In the genomic region with DNA sequence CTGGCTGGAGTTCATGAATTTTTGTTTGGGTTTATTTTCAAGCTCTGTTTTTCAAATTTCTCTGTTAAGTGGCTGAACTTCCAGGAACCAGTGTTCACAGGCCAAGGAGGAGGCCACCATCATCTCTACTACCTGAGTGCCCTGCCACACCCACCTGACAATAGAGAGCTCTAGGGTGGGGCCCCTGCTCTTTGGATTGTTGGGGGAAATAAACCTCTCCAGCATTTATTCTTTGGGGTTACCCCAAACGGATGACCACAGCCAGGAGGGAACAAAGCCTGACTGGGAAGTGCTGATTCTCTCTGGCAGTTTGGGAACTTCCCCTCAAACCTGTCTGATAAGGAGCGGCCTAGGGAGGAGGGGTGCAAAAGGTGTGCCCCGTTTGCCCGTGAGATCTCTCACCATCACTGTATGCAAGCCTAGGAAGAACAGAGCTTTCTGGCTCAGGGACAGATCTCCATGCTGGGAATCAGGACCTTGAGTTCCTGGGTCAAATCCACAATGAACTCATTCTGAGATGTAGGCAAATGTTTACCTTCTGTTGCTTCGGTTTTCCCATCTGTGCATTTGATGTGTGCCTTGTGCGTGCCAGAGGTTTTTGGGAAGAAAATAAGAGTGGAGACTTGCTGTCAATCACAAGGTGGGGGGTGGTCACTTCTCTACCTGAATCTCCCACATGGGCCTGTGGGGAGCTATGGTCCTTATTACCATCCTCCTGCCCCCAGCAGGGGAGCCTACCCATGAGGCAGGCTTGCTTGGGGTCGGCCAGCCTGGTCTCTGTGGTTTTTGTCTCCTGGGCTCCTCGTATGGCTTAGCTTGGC, we compare ENCODE assay signal across 17 cellular contexts. TPM values are rescaled to one million over a fixed set of nuclear protein-coding genes. Genes with fewer than 3 reads are reported as not detected.
DNase-seq lines count a peak whose midpoint lies in the region; ATAC-seq and TF ChIP-seq lines count a peak whose summit lies in the region.
"Had no signal": no experiment of that assay in that cellular context is flagged by ENCODE, and none has a peak within 500 bp of the region (broad histone marks: within the 10 kb centered on the region; RNA-seq: fewer than 3 reads in every experiment).

No MANE protein-coding gene starts in this region.

- H3K27me3 ChIP-seq in esophagus (ENCODE audit: control insufficient read depth in 1 of 2, insufficient read depth in 2 of 2, low read length in 2 of 2) = no peaks in the 10 kb centered on the region
- H3K27me3 ChIP-seq in Karpas-422 (ENCODE audit: low read length) = no peaks in the 10 kb centered on the region
- no peaks in the 10 kb centered on the region for H3K27me3 ChIP-seq in foreskin keratinocyte
- H3K27me3 ChIP-seq: SJCRH30 had no signal

- H3K27ac Mint-ChIP-seq in activated CD4-positive, alpha-beta T cell treated with anti-CD3 and anti-CD28 coated beads, Interleukin-2, amount 10 ng/mL, durations not matched to agents 24 days and 14 days = peak overlapping the region; percentile 82
- H3K27ac Mint-ChIP-seq in stimulated activated naive CD8-positive, alpha-beta T cell treated with anti-CD3 and anti-CD28 coated beads, Interleukin-15, Interleukin-2, amounts not matched to agents 100 ng/mL and 50 ng/mL, for 24 hours = peak overlapping the region; percentile 86

- no peaks in the 10 kb centered on the region for H3K27me3 Mint-ChIP-seq in activated CD4-positive, alpha-beta T cell treated with anti-CD3 and anti-CD28 coated beads, Interleukin-2, amount 10 ng/mL, durations not matched to agents 24 days and 14 days
- H3K27me3 Mint-ChIP-seq in stimulated activated naive CD8-positive, alpha-beta T cell treated with anti-CD3 and anti-CD28 coated beads, Interleukin-15, Interleukin-2, amounts not matched to agents 100 ng/mL and 50 ng/mL, for 24 hours = no peaks in the 10 kb centered on the region

- intact Hi-C loops in activated CD4-positive, alpha-beta T cell treated with anti-CD3 and anti-CD28 coated beads, Interleukin-2, amount 10 ng/mL, durations not matched to agents 24 days and 14 days (cut with micrococcal nuclease) = loop anchor here (1.0 to 5.0 kb wide), 4 partner anchors 13 to 70 kb away; no protein-coding TSS in a partner anchor
- intact Hi-C loops in OCI-LY7 (cut with micrococcal nuclease; ENCODE audit: unreplicated experiment) = loop anchor here (1.0 to 2.0 kb wide), 4 partner anchors 13 to 75 kb away; a partner anchor contains a TSS

- H3K27ac ChIP-seq in OCI-LY7 (ENCODE audit: low read depth, low read length, poor library complexity, severe bottlenecking) = peak overlapping the region; percentile 97
- H3K27ac ChIP-seq in esophagus (ENCODE audit: low read depth in 2 of 2, low read length in 1 of 2) = peak overlapping the region; percentile 80 to 87
- no peak overlapping the region for H3K27ac ChIP-seq in Karpas-422 (ENCODE audit: low read length)
- no peak overlapping the region for H3K27ac ChIP-seq in foreskin keratinocyte
- H3K27ac ChIP-seq: A549, SJCRH30 had no signal

- peaks cover 6% of the 10 kb centered on the region for H3K36me3 Mint-ChIP-seq in activated CD4-positive, alpha-beta T cell treated with anti-CD3 and anti-CD28 coated beads, Interleukin-2, amount 10 ng/mL, durations not matched to agents 24 days and 14 days (ENCODE audit: low read depth)
- H3K36me3 Mint-ChIP-seq in stimulated activated naive CD8-positive, alpha-beta T cell treated with anti-CD3 and anti-CD28 coated beads, Interleukin-15, Interleukin-2, amounts not matched to agents 100 ng/mL and 50 ng/mL, for 24 hours (ENCODE audit: low read depth) = no peaks in the 10 kb centered on the region

- no peaks in the 10 kb centered on the region for H3K36me3 ChIP-seq in OCI-LY7 (ENCODE audit: insufficient read depth, low read length)
- H3K36me3 ChIP-seq in esophagus (ENCODE audit: control insufficient read depth in 2 of 2, insufficient read depth in 2 of 2, low read length in 1 of 2) = no peaks in the 10 kb centered on the region
- H3K36me3 ChIP-seq in Karpas-422 (ENCODE audit: insufficient read depth, low read length) = no peaks in the 10 kb centered on the region

- no peak for ATAC-seq in foreskin keratinocyte
- ATAC-seq: A549 had no signal

- no peaks in the 10 kb centered on the region for H3K9me3 Mint-ChIP-seq in activated CD4-positive, alpha-beta T cell treated with anti-CD3 and anti-CD28 coated beads, Interleukin-2, amount 10 ng/mL, durations not matched to agents 24 days and 14 days
- no peaks in the 10 kb centered on the region for H3K9me3 Mint-ChIP-seq in stimulated activated naive CD8-positive, alpha-beta T cell treated with anti-CD3 and anti-CD28 coated beads, Interleukin-15, Interleukin-2, amounts not matched to agents 100 ng/mL and 50 ng/mL, for 24 hours

- CTCF ChIA-PET in OCI-LY7 (lab: Charles Lee; ENCODE audit: unreplicated experiment) = interaction anchor here (0.9 to 5.6 kb wide), 5 partner anchors 15 to 75 kb away, joined by 3 to 39 read pairs (median 3); a partner anchor contains a TSS

- H3K4me3 ChIP-seq in OCI-LY7 (ENCODE audit: low read depth, low read length, poor library complexity, severe bottlenecking) (peak overlapping the region; percentile 58), esophagus (ENCODE audit: low read depth in 1 of 2, low read length in 2 of 2) (no peak overlapping the region), Karpas-422 (ENCODE audit: low read length) (no peak overlapping the region)
- H3K4me3 ChIP-seq: A549, SJCRH30, skin epidermis had no signal

- peaks cover 52% of the 10 kb centered on the region for H3K4me1 Mint-ChIP-seq in activated CD4-positive, alpha-beta T cell treated with anti-CD3 and anti-CD28 coated beads, Interleukin-2, amount 10 ng/mL, durations not matched to agents 24 days and 14 days
- H3K4me1 Mint-ChIP-seq in stimulated activated naive CD8-positive, alpha-beta T cell treated with anti-CD3 and anti-CD28 coated beads, Interleukin-15, Interleukin-2, amounts not matched to agents 100 ng/mL and 50 ng/mL, for 24 hours (ENCODE audit: low read depth) = peaks cover 62% of the 10 kb centered on the region

- peaks cover 94% of the 10 kb centered on the region for H3K4me1 ChIP-seq in OCI-LY7 (ENCODE audit: insufficient read depth, low read length, poor library complexity, severe bottlenecking)
- H3K4me1 ChIP-seq in esophagus (ENCODE audit: control insufficient read depth in 2 of 2, insufficient read depth in 2 of 2, low read length in 1 of 2) = peaks cover 8 to 39% of the 10 kb centered on the region in 2 donors
- peaks cover 56% of the 10 kb centered on the region for H3K4me1 ChIP-seq in Karpas-422 (ENCODE audit: low read length)
- H3K4me1 ChIP-seq in foreskin keratinocyte = no peaks in the 10 kb centered on the region
- H3K4me1 ChIP-seq: SJCRH30 had no signal

- H3K4me2 ChIP-seq in OCI-LY7 (ENCODE audit: low read length) = peak overlapping the region; percentile 87
- no peak overlapping the region for H3K4me2 ChIP-seq in Karpas-422 (ENCODE audit: low read depth, low read length, poor library complexity, severe bottlenecking)
- H3K4me2 ChIP-seq: A549 had no signal

- DNase-seq in activated CD4-positive, alpha-beta T cell treated with anti-CD3 and anti-CD28 coated beads, Interleukin-2, amount 10 ng/mL, durations not matched to agents 24 days and 14 days = no peak
- no peak for DNase-seq in activated CD4-positive, alpha-beta T cell treated with anti-CD3 and anti-CD28 coated beads, Interleukin-2, amount 50 U/mL, for 1 hour
- DNase-seq in OCI-LY7 (ENCODE audit: low spot score) (peak; percentile 47), Karpas-422 (no peak), putamen (ENCODE audit: low spot score) (no peak), foreskin keratinocyte (no peak)
- DNase-seq: dermis blood vessel endothelial cell, DMS53, H7, islet precursor cell, NCI-H1417 treated with DMSO at 0.1 percent for 48 hours, NCI-H774, SJCRH30 had no signal

- H3K79me2 ChIP-seq in OCI-LY7 (ENCODE audit: insufficient read depth, low read depth, low read length) (no peaks in the 10 kb centered on the region; the same call in 1 of the 2 replicates), Karpas-422 (ENCODE audit: low read length) (no peaks in the 10 kb centered on the region)

- no peaks in the 10 kb centered on the region for H3K9me2 ChIP-seq in OCI-LY7 (ENCODE audit: insufficient read depth, low read length)
- H3K9me2 ChIP-seq in Karpas-422 (replicated peaks; ENCODE audit: insufficient read depth, low read length) = no peaks in the 10 kb centered on the region

- POLR2A ChIA-PET in OCI-LY7 (lab: Charles Lee) = interaction anchor here (0.7 to 6.8 kb wide), 16 partner anchors 7 to 1933 kb away, joined by 3 to 121 read pairs (median 4); a partner anchor contains a TSS

- H3K9ac ChIP-seq in Karpas-422 (ENCODE audit: low read length) = no peak overlapping the region

- H3K4me3 Mint-ChIP-seq in activated CD4-positive, alpha-beta T cell treated with anti-CD3 and anti-CD28 coated beads, Interleukin-2, amount 10 ng/mL, durations not matched to agents 24 days and 14 days = no peak overlapping the region
- no peak overlapping the region for H3K4me3 Mint-ChIP-seq in stimulated activated naive CD8-positive, alpha-beta T cell treated with anti-CD3 and anti-CD28 coated beads, Interleukin-15, Interleukin-2, amounts not matched to agents 100 ng/mL and 50 ng/mL, for 24 hours

- 53 to 67% methylated on average over 8 of the region's 8 CpGs for WGBS in esophagus, 2 donors

- TF ChIP-seq CTCF in OCI-LY7 (conservative IDR thresholded peaks at IDR 0.05; ENCODE audit: low read length) = no peak
- no peak for TF ChIP-seq CTCF in foreskin keratinocyte (conservative IDR thresholded peaks at IDR 0.05)

- peak overlapping the region; percentile 27; the same call in 1 of the 2 replicates for H2AFZ ChIP-seq in OCI-LY7 (ENCODE audit: low read length)
- H2AFZ ChIP-seq in Karpas-422 (ENCODE audit: low read length) = no peak overlapping the region

- no TSS peak for BruUV-seq in OCI-LY7 (replicated peaks; lab: Mats Ljungman, UMichigan)

- H4K20me1 ChIP-seq in OCI-LY7 (ENCODE audit: insufficient read depth, low read length) (no peaks in the 10 kb centered on the region), Karpas-422 (ENCODE audit: insufficient read depth, low read depth, low read length) (no peaks in the 10 kb centered on the region)

- H3K9me3 ChIP-seq in OCI-LY7 (ENCODE audit: low read length) = no peaks in the 10 kb centered on the region
- no peaks in the 10 kb centered on the region for H3K9me3 ChIP-seq in esophagus (ENCODE audit: control insufficient read depth in 2 of 2, insufficient read depth in 1 of 2, low read depth in 1 of 2, low read length in 1 of 2)
- no peaks in the 10 kb centered on the region for H3K9me3 ChIP-seq in Karpas-422 (ENCODE audit: low read length)
- H3K9me3 ChIP-seq: A549 had no signal

RNA-seq across cellular contexts. Expression of a gene that starts 27.7 kb away (rescaled TPM):
- total RNA-seq in activated CD4-positive, alpha-beta T cell treated with anti-CD3 and anti-CD28 coated beads, Interleukin-2, amount 10 ng/mL, durations not matched to agents 24 days and 14 days = 45.2 and 53.6 TPM in 2 replicates
- total RNA-seq in OCI-LY7 (2014; rRNA removed; shearing (Covaris generic)) = 59.0 and 70.6 TPM in 2 replicates
- 116 and 131 TPM in 2 replicates for total RNA-seq in OCI-LY7 (2022)
- polyA plus RNA-seq in esophagus = 100 to 1,000 TPM; 116 to 203 TPM
- total RNA-seq in Karpas-422 (2014; rRNA removed; shearing (Covaris generic); ENCODE audit: low replicate concordance) = 40.0 and 77.4 TPM in 2 replicates
- total RNA-seq in foreskin keratinocyte = 48.2 and 59.2 TPM in 2 replicates
- 39.8 and 43.8 TPM in 2 replicates for polyA plus RNA-seq in foreskin keratinocyte

Comparison
In these comparisons a context has a peak if more than half of its experiments do, and no peak if none do; other contexts are left out.
1. H3K27ac ChIP-seq: peak in OCI-LY7 (single experiment) and esophagus (2 of 2); none in Karpas-422 (single experiment) and foreskin keratinocyte (single experiment).